27 cellular contexts compared by ENCODE assay signal in the genomic region with DNA sequence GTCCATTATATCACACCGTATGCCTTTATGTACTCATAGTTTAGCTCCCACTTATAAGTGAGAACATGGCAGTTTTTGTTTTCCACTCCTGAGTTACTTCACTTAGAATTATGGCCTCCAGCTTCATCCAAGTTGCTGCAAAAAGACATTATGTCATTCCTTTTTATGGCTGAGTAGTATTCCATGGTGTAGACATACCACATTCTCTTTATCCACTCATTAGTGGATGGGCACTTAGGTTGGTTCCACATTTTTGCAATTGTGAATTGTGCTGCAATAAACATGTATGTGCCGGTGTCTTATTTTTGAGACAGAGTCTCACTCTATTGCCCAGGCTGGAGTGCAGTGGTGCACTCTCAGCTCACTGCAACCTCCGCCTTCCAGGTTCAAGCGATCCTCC.
"Had no signal": no experiment of that assay in that cellular context is flagged by ENCODE, and none has a peak within 500 bp of the region (broad histone marks: within the 10 kb centered on the region; RNA-seq: fewer than 3 reads in every experiment).

No MANE protein-coding gene starts in this region.

- H3K9me3 ChIP-seq: suprapubic skin, testis, thoracic aorta, thyroid gland, tibial artery, transverse colon, upper lobe of left lung, upper lobe of right lung, uterus, vagina had no signal

- ATAC-seq: stimulated activated effector memory CD8-positive, alpha-beta T cell treated with anti-CD3 and anti-CD28 coated beads, Interleukin-12 subunit alpha, Interleukin-12 subunit beta, amount 100 ng/mL, for 72 hours; stimulated activated memory B cell treated with anti-CD40 and anti-IgM and Interleukin-4, amounts not matched to agents 10 μg/mL and 1 μg/mL and 100 μg/mL, for 72 hours; stimulated activated naive B cell treated with anti-CD40 and anti-IgM and Interleukin-4, amounts not matched to agents 10 μg/mL and 1 μg/mL and 100 μg/mL, for 72 hours; stimulated activated naive CD8-positive, alpha-beta T cell treated with anti-CD3 and anti-CD28 coated beads, Interleukin-15, amount 100 ng/mL, for 72 hours; stimulated activated naive CD8-positive, alpha-beta T cell treated with anti-CD3 and anti-CD28 coated beads, Interleukin-15, Interleukin-2, amounts not matched to agents 100 U/mL and 50 U/mL, for 24 hours; upper lobe of right lung had no signal

- H3K27me3 ChIP-seq: stomach, suprapubic skin, testis, thyroid gland, tibial nerve, transverse colon, upper lobe of left lung, upper lobe of right lung, uterus, vagina had no signal

- H3K4me1 ChIP-seq: stomach, suprapubic skin, testis, thyroid gland, tibial artery, tibial nerve, transverse colon, upper lobe of right lung, uterus, vagina had no signal

- DNase-seq: stimulated activated CD4-positive, alpha-beta T cell treated with anti-CD3 and anti-CD28 coated beads, Interleukin-2, amount 100 ng/mL, for 48 hours; stimulated activated CD4-positive, alpha-beta T cell treated with anti-CD3 and anti-CD28 coated beads, Interleukin-4, amount 100 ng/mL, for 1 hour; stimulated activated CD4-positive, alpha-beta T cell treated with anti-CD3 and anti-CD28 coated beads, Interleukin-4, amount 100 ng/mL, for 24 hours; stimulated activated CD4-positive, alpha-beta T cell treated with anti-CD3 and anti-CD28 coated beads, Interleukin-4, amount 100 ng/mL, for 4 hours; stimulated activated CD8-positive, alpha-beta memory T cell treated with anti-CD3 and anti-CD28 coated beads, Interleukin-4, amount 100 ng/mL, for 48 hours; stimulated activated naive B cell treated with anti-CD40 and anti-IgM and Interleukin-4, amounts not matched to agents 10 μg/mL and 1 μg/mL and 100 μg/mL, for 72 hours; stimulated activated naive CD4-positive, alpha-beta T cell; stimulated activated naive CD4-positive, alpha-beta T cell treated with Interleukin-2 at 50 U/mL for 16 hours; stimulated activated naive CD8-positive, alpha-beta T cell treated with anti-CD3 and anti-CD28 coated beads, Interleukin-15, amount 100 ng/mL, for 72 hours; stimulated activated naive CD8-positive, alpha-beta T cell treated with anti-CD3 and anti-CD28 coated beads, Interleukin-15, Interleukin-2, amounts not matched to agents 100 U/mL and 50 U/mL, for 24 hours; stomach; substantia nigra; testis; thyroid gland; trophoblast cell; upper lobe of right lung; uterus had no signal

- H3K27ac ChIP-seq: stomach, suprapubic skin, testis, thoracic aorta, thyroid gland, tibial artery, tibial nerve, transverse colon, upper lobe of left lung, upper lobe of right lung, uterus, vagina had no signal

- FAIRE-seq: urothelium cell line had no signal

- H3K36me3 ChIP-seq: stomach, suprapubic skin, thoracic aorta, thyroid gland, tibial artery, tibial nerve, transverse colon, upper lobe of left lung, upper lobe of right lung, uterus, vagina had no signal

- H3K4me3 ChIP-seq: stomach, suprapubic skin, testis, thoracic aorta, thyroid gland, tibial artery, tibial nerve, transverse colon, upper lobe of left lung, upper lobe of right lung, uterus, vagina had no signal
